ENCODE assay signal across 11 cellular contexts in the genomic region with DNA sequence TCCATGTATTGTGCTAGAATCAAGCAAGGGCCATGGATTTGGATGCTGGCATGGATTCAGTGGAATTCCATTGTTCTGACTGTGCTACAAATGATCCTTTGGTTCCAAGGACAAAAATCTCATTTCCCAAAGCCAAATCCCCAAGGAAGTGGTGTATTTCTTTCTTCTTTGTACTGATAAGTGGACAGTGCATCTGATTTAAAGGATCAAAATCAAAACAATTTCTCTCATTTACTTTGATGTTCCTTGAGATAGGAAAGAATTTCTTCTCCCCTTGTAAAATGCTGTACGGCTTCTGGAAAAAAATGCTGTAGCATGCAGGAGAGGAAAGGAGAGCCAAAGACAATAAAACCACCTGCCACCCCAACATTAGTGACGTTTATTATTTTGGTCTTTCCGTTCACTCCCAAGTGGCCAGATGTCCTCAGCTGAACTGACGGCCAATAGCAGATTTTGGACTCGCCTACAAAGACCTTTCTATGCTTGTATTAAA.
DNase-seq lines count a peak whose midpoint lies in the region; ATAC-seq, FAIRE-seq and TF ChIP-seq lines count a peak whose summit lies in the region.
"Had no signal": no experiment of that assay in that cellular context is flagged by ENCODE, and none has a peak within 500 bp of the region (broad histone marks: within the 10 kb centered on the region; RNA-seq: fewer than 3 reads in every experiment).

No MANE protein-coding gene starts in this region.

- no peaks in the 10 kb centered on the region for H3K9me3 Mint-ChIP-seq in astrocyte (ENCODE audit: unreplicated experiment)

- TF ChIP-seq CTCF in astrocyte (IDR thresholded peaks at IDR 0.05; ENCODE audit: insufficient read depth, low read depth, low read length) = no peak

- FAIRE-seq in astrocyte (lab: Jason Lieb, UNC) = peak; percentile 60

- H3K9me3 ChIP-seq in astrocyte (ENCODE audit: insufficient read depth, low read depth, low read length) = no peaks in the 10 kb centered on the region

- no peak overlapping the region for H3K4me3 Mint-ChIP-seq in astrocyte (ENCODE audit: unreplicated experiment)

- peak overlapping the region; percentile 26 for H3K27ac ChIP-seq in astrocyte (ENCODE audit: low read depth, low read length)

- H3K27ac Mint-ChIP-seq in astrocyte (ENCODE audit: unreplicated experiment) = no peak overlapping the region
- H3K27ac Mint-ChIP-seq: activated naive CD4-positive, alpha-beta T cell treated with anti-CD3 and anti-CD28 coated beads, Interleukin-2, amount 50 U/mL, for 72 hours had no signal

- H3K4me2 ChIP-seq in astrocyte (ENCODE audit: low read length) = peak overlapping the region; percentile 67

- ATAC-seq in GM19455 (IDR thresholded peaks at IDR 0.05; ENCODE audit: unreplicated experiment) (no peak), GM19395 (IDR thresholded peaks at IDR 0.05; ENCODE audit: unreplicated experiment) (no peak), GM18498 (IDR thresholded peaks at IDR 0.05; ENCODE audit: unreplicated experiment) (no peak)
- ATAC-seq: activated naive CD4-positive, alpha-beta T cell treated with anti-CD3 and anti-CD28 coated beads, Interleukin-2, amount 50 U/mL, for 72 hours had no signal

- peaks cover 1% of the 10 kb centered on the region for H3K4me1 Mint-ChIP-seq in astrocyte (ENCODE audit: low read depth, unreplicated experiment)

- H3K9ac ChIP-seq in astrocyte (ENCODE audit: low read length) = peak overlapping the region; percentile 1

- peaks cover 8% of the 10 kb centered on the region for H3K4me1 ChIP-seq in astrocyte (ENCODE audit: insufficient read depth, low read length)

- no peaks in the 10 kb centered on the region for H4K20me1 ChIP-seq in astrocyte (ENCODE audit: insufficient read depth, low read length)

- no peaks in the 10 kb centered on the region for H3K79me2 ChIP-seq in astrocyte (ENCODE audit: insufficient read depth, low read length)

- H3K27me3 ChIP-seq in astrocyte (ENCODE audit: insufficient read depth, low read length) = no peaks in the 10 kb centered on the region

- peak; percentile 51 for DNase-seq in NCI-H510A treated with DMSO at 0.1 percent for 48 hours (lab: John Stamatoyannopoulos, UW)
- no peak for DNase-seq in NCI-H510A (lab: John Stamatoyannopoulos, UW)
- peak; percentile 84 for DNase-seq in astrocyte (ENCODE audit: low read depth)
- peak; percentile 47 for DNase-seq in iris pigment epithelial cell (ENCODE audit: low read depth)
- no peak for DNase-seq in Ammon's horn (ENCODE audit: low spot score)
- DNase-seq: activated CD4-positive, alpha-beta T cell treated with anti-CD3 and anti-CD28 coated beads for 4 hours; trophoblast cell had no signal

- H3K36me3 ChIP-seq in astrocyte (ENCODE audit: insufficient read depth, low read length) = no peaks in the 10 kb centered on the region

- no peaks in the 10 kb centered on the region for H3K27me3 Mint-ChIP-seq in astrocyte (ENCODE audit: low read depth, unreplicated experiment)

- H2AFZ ChIP-seq in astrocyte (ENCODE audit: low read depth, low read length) = no peak overlapping the region

- H3K36me3 Mint-ChIP-seq in astrocyte (ENCODE audit: low read depth, unreplicated experiment) = no peaks in the 10 kb centered on the region
- H3K36me3 Mint-ChIP-seq: activated naive CD4-positive, alpha-beta T cell treated with anti-CD3 and anti-CD28 coated beads, Interleukin-2, amount 50 U/mL, for 72 hours had no signal

- H3K4me3 ChIP-seq in astrocyte (ENCODE audit: insufficient read depth, low read depth, low read length) = no peak overlapping the region

Comparison
In these comparisons a context has a peak if more than half of its experiments do, and no peak if none do; other contexts are left out.
1. DNase-seq: peak in NCI-H510A treated with DMSO at 0.1 percent for 48 hours (single experiment), astrocyte (single experiment) and iris pigment epithelial cell (single experiment); none in NCI-H510A (single experiment) and Ammon's horn (single experiment).